Comparison of ENCODE assay signal across 10 cellular contexts in genomic region chr9:124645274-124645673, GRCh38.
"Had no signal": no experiment of that assay in that cellular context is flagged by ENCODE, and none has a peak within 500 bp of the region (broad histone marks: within the 10 kb centered on the region; RNA-seq: fewer than 3 reads in every experiment).

No MANE protein-coding gene starts in this region.

- H3K4me3 Mint-ChIP-seq: GM23338, H9, HFFc6 had no signal

- H3K27ac ChIP-seq: GM23248 had no signal

- ATAC-seq: GM23338, HCT116 had no signal

- H3K9me3 Mint-ChIP-seq: H9 had no signal

- H3K9ac ChIP-seq: GM23248 had no signal

- H3K4me2 ChIP-seq: GM23338 had no signal

- H3K36me3 ChIP-seq: HAP-1 had no signal

- H3K4me3 ChIP-seq: GM23248, GM23338, HAP-1 had no signal

- H2AFZ ChIP-seq: GM23248, GM23338 had no signal

- H3K9me3 ChIP-seq: HAP-1 had no signal

- DNase-seq: GM23248, GOT3, H7, H9, HCEC 1CT, HFFc6 had no signal

- H3K27ac Mint-ChIP-seq: GM23338, HFFc6 had no signal

- FAIRE-seq: H1 had no signal
